1 cellular context compared by ENCODE assay signal in genomic region chr10:104642311-104643022, GRCh38.
TF ChIP-seq lines count a peak whose summit lies in the region.

No MANE protein-coding gene starts in this region.

TF ChIP-seq in WTC11, 78 proteins besides CTCF, POLR2A, EP300 and RAD21 (continued from another document):
- no peak for TF ChIP-seq NR3C1 (CRISPR knock-in tag; conservative IDR thresholded peaks at IDR 0.05; ENCODE audit: low read depth)
